Comparison of ENCODE assay signal across 8 cellular contexts in the genomic region with DNA sequence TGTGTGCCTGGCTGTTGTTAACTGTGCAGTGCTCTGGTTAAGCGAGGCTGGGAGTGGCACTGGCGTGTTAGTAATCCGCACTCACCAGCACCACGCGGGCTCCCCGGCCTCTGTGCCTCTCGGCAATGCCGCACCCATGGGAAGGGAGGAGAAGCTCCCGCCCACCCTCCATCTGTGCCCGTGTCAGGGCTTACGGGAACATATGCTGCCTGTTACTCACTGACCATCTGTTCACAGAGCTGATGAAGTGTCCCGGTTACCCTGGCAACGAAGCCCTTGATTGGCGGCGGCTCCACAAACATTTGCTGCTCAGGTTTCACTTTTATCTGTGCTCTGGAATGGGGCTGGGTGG.
DNase-seq lines count a peak whose midpoint lies in the region; ATAC-seq, FAIRE-seq and TF ChIP-seq lines count a peak whose summit lies in the region.

No MANE protein-coding gene starts in this region.

- TF ChIP-seq CTCF in D721Med (IDR thresholded peaks at IDR 0.05; ENCODE audit: insufficient read depth, missing control alignments) (no peak), left ventricle myocardium inferior (IDR thresholded peaks at IDR 0.05; ENCODE audit: borderline replicate concordance) (no peak), prostate gland (IDR thresholded peaks at IDR 0.05) (no peak)

- no peak overlapping the region for H3K27ac ChIP-seq in left ventricle myocardium inferior (replicated peaks)
- H3K27ac ChIP-seq in prostate gland = no peak overlapping the region

- 0% methylated on average over 11 of the region's 15 CpGs for WGBS in prostate gland

- H3K27me3 ChIP-seq in left ventricle myocardium inferior (ENCODE audit: low read depth) (peaks cover 17% of the 10 kb centered on the region), prostate gland (replicated peaks; ENCODE audit: insufficient read depth) (no peaks in the 10 kb centered on the region)

- H3K9me3 ChIP-seq in left ventricle myocardium inferior (replicated peaks) = peaks cover 15% of the 10 kb centered on the region
- H3K9me3 ChIP-seq in prostate gland = no peaks in the 10 kb centered on the region

- DNase-seq in D721Med (ENCODE audit: insufficient read length, low spot score) = peak; percentile 94
- peak; percentile 100 for DNase-seq in NCI-H748 (lab: John Stamatoyannopoulos, UW; ENCODE audit: unreplicated experiment)
- peak in 50 of 56 donors; percentile 12 to 90 (median 65) for DNase-seq in amygdala (lab: John Stamatoyannopoulos, UW)
- DNase-seq in left ventricle myocardium inferior = peak; percentile 77
- peak; percentile 35 for DNase-seq in prostate gland (ENCODE audit: low spot score)
- no peak for DNase-seq in OCI-M2 (lab: John Stamatoyannopoulos, UW; ENCODE audit: unreplicated experiment)

- H3K36me3 ChIP-seq in left ventricle myocardium inferior = no peaks in the 10 kb centered on the region
- H3K36me3 ChIP-seq in prostate gland = no peaks in the 10 kb centered on the region

- ATAC-seq in GM21381 (IDR thresholded peaks at IDR 0.05; ENCODE audit: unreplicated experiment) (peak; percentile 85), HG03565 (IDR thresholded peaks at IDR 0.05; ENCODE audit: unreplicated experiment) (peak; percentile 97)

- no peak for TF ChIP-seq POLR2A in prostate gland (IDR thresholded peaks at IDR 0.05)

- H3K4me1 ChIP-seq in left ventricle myocardium inferior (peaks cover 19% of the 10 kb centered on the region), prostate gland (replicated peaks) (no peaks in the 10 kb centered on the region)

- H3K4me3 ChIP-seq in left ventricle myocardium inferior = peak overlapping the region; percentile 56
- peak overlapping the region; percentile 8 to 21 for H3K4me3 ChIP-seq in prostate gland

- intact Hi-C loops in left ventricle myocardium inferior (cut with micrococcal nuclease) (no loop called here), prostate gland (cut with DNase I) (no loop called here)

- FAIRE-seq in D721Med (lab: Jason Lieb, UNC) = peak; percentile 95
